In genomic region chr6:28291573-28291972, GRCh38 we compare ENCODE assay signal across 25 cellular contexts.
"Had no signal": no experiment of that assay in that cellular context is flagged by ENCODE, and none has a peak within 500 bp of the region (broad histone marks: within the 10 kb centered on the region; RNA-seq: fewer than 3 reads in every experiment).

No MANE protein-coding gene starts in this region.

- H3K4me1 ChIP-seq: colonic mucosa, esophagus muscularis mucosa, esophagus squamous epithelium, foreskin keratinocyte, gastrocnemius medialis, gastroesophageal sphincter, heart left ventricle, heart right ventricle had no signal

- ATAC-seq: effector memory CD8-positive, alpha-beta T cell; esophagus mucosa; foreskin keratinocyte; gastrocnemius medialis; gastroesophageal sphincter; heart left ventricle; heart right ventricle had no signal

- H3K27me3 ChIP-seq: colonic mucosa, dorsolateral prefrontal cortex, esophagus muscularis mucosa, esophagus squamous epithelium, foreskin keratinocyte, gastrocnemius medialis, gastroesophageal sphincter, heart left ventricle, heart right ventricle had no signal

- FAIRE-seq: endothelial cell of umbilical vein had no signal

- H3K36me3 ChIP-seq: colonic mucosa had no signal

- DNase-seq: colonic mucosa; cortex of kidney; dermis blood vessel endothelial cell; dorsolateral prefrontal cortex; effector CD4-positive, alpha-beta T cell; effector CD8-positive, alpha-beta T cell; effector memory CD4-positive, alpha-beta T cell; effector memory CD8-positive, alpha-beta T cell; endodermal cell; erythroblast; esophagus squamous epithelium; foreskin fibroblast; foreskin keratinocyte; foreskin melanocyte; gastrocnemius medialis; glutamatergic neuron; head of caudate nucleus; heart left ventricle; heart right ventricle had no signal

- H3K4me3 ChIP-seq: colonic mucosa, coronary artery, dorsolateral prefrontal cortex, esophagus muscularis mucosa, esophagus squamous epithelium, gastrocnemius medialis, gastroesophageal sphincter, heart left ventricle, heart right ventricle had no signal

- H3K27ac ChIP-seq: colonic mucosa, coronary artery, dorsolateral prefrontal cortex, epithelial cell of prostate, esophagus muscularis mucosa, esophagus squamous epithelium, foreskin keratinocyte, gastrocnemius medialis, gastroesophageal sphincter, heart left ventricle, heart right ventricle had no signal

- H3K9me3 ChIP-seq: colonic mucosa, esophagus muscularis mucosa, esophagus squamous epithelium, gastrocnemius medialis, gastroesophageal sphincter, heart left ventricle, heart right ventricle had no signal
